In genomic region chr18:35303610-35304009, GRCh38 we compare ENCODE assay signal across 26 cellular contexts.
"Had no signal": no experiment of that assay in that cellular context is flagged by ENCODE, and none has a peak within 500 bp of the region (broad histone marks: within the 10 kb centered on the region; RNA-seq: fewer than 3 reads in every experiment).

No MANE protein-coding gene starts in this region.

- DNase-seq: dorsolateral prefrontal cortex; effector CD4-positive, alpha-beta T cell; foreskin fibroblast; gastrocnemius medialis; head of caudate nucleus; mesenchymal stem cell; mucosa of descending colon; naive B cell; pancreas; retina; stimulated activated CD4-positive, alpha-beta T cell treated with anti-CD3 and anti-CD28 coated beads, Interleukin-12 subunit alpha, Interleukin-12 subunit beta, amount 100 ng/mL, for 4 hours; stimulated activated CD4-positive, alpha-beta T cell treated with anti-CD3 and anti-CD28 coated beads, Interleukin-1b, Interleukin-23, amount 100 ng/mL, for 48 hours; stimulated activated CD4-positive, alpha-beta T cell treated with anti-CD3 and anti-CD28 coated beads, Interleukin-4, amount 100 ng/mL, for 1 hour; stimulated activated CD8-positive, alpha-beta memory T cell treated with anti-CD3 and anti-CD28 coated beads, Interleukin-4, amount 100 ng/mL, for 48 hours; stimulated activated naive CD4-positive, alpha-beta T cell; stimulated activated naive CD8-positive, alpha-beta T cell treated with anti-CD3 and anti-CD28 coated beads, Interleukin-15, amount 100 ng/mL, for 72 hours; transverse colon; upper lobe of right lung; uterus had no signal

- H3K27me3 ChIP-seq: dorsolateral prefrontal cortex, gastrocnemius medialis, neutrophil, pancreas, suprapubic skin, transverse colon, upper lobe of right lung, uterus had no signal

- H3K27ac ChIP-seq: dorsolateral prefrontal cortex, epithelial cell of prostate, gastrocnemius medialis, neutrophil, pancreas, suprapubic skin, transverse colon, upper lobe of right lung, uterus had no signal

- ATAC-seq: esophagus mucosa; gastrocnemius medialis; mucosa of descending colon; natural killer cell treated with Interleukin-12 subunit alpha and Interleukin-12 subunit beta and Interleukin-15 and Interleukin-18, amount 100 ng/mL, for 72 hours; pancreas; sciatic nerve; stimulated activated naive CD8-positive, alpha-beta T cell treated with anti-CD3 and anti-CD28 coated beads, Interleukin-15, amount 100 ng/mL, for 72 hours; upper lobe of right lung had no signal

- H3K4me3 ChIP-seq: dorsolateral prefrontal cortex, gastrocnemius medialis, mucosa of descending colon, pancreas, smooth muscle cell, suprapubic skin, transverse colon, upper lobe of right lung, uterus had no signal

- H3K36me3 ChIP-seq: neutrophil, uterus had no signal

- H3K4me1 ChIP-seq: gastrocnemius medialis, pancreas, suprapubic skin, transverse colon, upper lobe of right lung, uterus had no signal
